In the genomic region with DNA sequence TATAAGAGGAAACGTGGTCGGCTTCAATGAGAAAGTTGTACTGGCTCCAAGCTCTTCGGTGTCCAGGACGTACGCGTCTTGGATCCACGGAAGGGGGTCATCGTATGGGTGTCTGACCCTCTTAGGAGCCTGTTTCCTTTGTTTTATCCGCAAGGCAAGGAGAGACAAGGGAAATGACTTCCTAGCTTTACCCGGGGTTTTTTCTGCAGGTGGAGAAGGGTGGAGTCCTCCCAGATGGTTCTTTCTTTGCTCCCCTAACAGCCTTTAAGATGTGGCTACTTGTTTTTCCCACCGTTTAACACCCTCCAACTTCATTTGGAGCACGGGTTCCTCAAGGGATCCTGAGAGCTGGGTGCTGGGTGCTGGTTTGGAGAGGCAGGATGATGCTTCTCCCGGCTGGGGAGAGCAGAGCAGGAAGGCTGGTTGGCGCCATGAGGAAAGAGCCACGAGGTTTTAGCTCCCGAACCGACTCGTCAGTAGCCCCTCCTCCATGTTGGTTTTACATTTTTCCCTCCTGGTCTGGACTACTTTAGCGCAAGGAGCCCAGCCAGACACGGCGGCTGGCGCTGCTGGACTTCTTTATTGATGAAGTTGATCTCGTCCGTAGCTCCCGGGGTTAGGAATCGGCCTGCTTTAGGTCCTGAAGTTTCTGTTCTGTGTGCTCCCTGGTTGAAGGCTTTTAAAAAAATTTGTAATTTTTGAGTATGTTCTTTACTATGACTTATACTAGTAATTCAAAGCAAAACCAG, we compare ENCODE assay signal across 1 cellular context.
A peak's percentile ranks its signal among the peaks of the same experiment; 100 is the strongest.
TF ChIP-seq lines count a peak whose summit lies in the region.

No MANE protein-coding gene starts in this region.

TF ChIP-seq in WTC11, 78 proteins besides CTCF, POLR2A, EP300 and RAD21 (continued from another document):
- TF ChIP-seq, protein P1, sequence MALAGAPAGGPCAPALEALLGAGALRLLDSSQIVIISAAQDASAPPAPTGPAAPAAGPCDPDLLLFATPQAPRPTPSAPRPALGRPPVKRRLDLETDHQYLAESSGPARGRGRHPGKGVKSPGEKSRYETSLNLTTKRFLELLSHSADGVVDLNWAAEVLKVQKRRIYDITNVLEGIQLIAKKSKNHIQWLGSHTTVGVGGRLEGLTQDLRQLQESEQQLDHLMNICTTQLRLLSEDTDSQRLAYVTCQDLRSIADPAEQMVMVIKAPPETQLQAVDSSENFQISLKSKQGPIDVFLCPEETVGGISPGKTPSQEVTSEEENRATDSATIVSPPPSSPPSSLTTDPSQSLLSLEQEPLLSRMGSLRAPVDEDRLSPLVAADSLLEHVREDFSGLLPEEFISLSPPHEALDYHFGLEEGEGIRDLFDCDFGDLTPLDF (CRISPR knock-in tag; IDR thresholded peaks at IDR 0.05), result no peak
- TF ChIP-seq EMX1 (CRISPR knock-in tag; IDR thresholded peaks at IDR 0.05) (no peak), NR3C1 (CRISPR knock-in tag; conservative IDR thresholded peaks at IDR 0.05; ENCODE audit: low read depth) (no peak)
- TF ChIP-seq, protein P2, sequence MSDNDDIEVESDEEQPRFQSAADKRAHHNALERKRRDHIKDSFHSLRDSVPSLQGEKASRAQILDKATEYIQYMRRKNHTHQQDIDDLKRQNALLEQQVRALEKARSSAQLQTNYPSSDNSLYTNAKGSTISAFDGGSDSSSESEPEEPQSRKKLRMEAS (CRISPR knock-in tag; IDR thresholded peaks at IDR 0.05), result peak; percentile 63; the same call in 1 of the 2 replicates
